ENCODE assay signal across 13 cellular contexts in genomic region chr2:98708396-98709186, GRCh38. TPM values are rescaled to one million over a fixed set of nuclear protein-coding genes. Genes with fewer than 3 reads are reported as not detected.
DNase-seq lines count a peak whose midpoint lies in the region; TF ChIP-seq lines count a peak whose summit lies in the region.
"Had no signal": no experiment of that assay in that cellular context is flagged by ENCODE, and none has a peak within 500 bp of the region (broad histone marks: within the 10 kb centered on the region; RNA-seq: fewer than 3 reads in every experiment).

No MANE protein-coding gene starts in this region.

- H3K36me3 Mint-ChIP-seq in CD4-positive, alpha-beta memory T cell = peaks cover 23 to 57% of the 10 kb centered on the region in 2 donors

- no peak overlapping the region for H3K27ac ChIP-seq in BLaER1 treated with 17β-estradiol and CSF1 and Interleukin-3, amounts not matched to agents 10 nM and 100 nM
- H3K27ac ChIP-seq in CD4-positive, alpha-beta memory T cell (ENCODE audit: low read depth, low read length) = no peak overlapping the region
- H3K27ac ChIP-seq in ascending aorta (peak overlapping the region; percentile 44 to 61), layer of hippocampus (ENCODE audit: low read depth, low read length) (peak overlapping the region; percentile 31)
- H3K27ac ChIP-seq: epithelial cell of prostate, thyroid gland had no signal

- H3K4me3 Mint-ChIP-seq in CD4-positive, alpha-beta memory T cell = peak overlapping the region in 6 of 8 donors; percentile 65 to 84 (median 73)
- H3K4me3 Mint-ChIP-seq: neural crest cell had no signal

- no peaks in the 10 kb centered on the region for H3K9me3 Mint-ChIP-seq in CD4-positive, alpha-beta memory T cell
- H3K9me3 Mint-ChIP-seq: neural crest cell had no signal

- H3K4me1 Mint-ChIP-seq in CD4-positive, alpha-beta memory T cell = peaks cover 66 to 89% (median 75%) of the 10 kb centered on the region in 4 donors
- H3K4me1 Mint-ChIP-seq: neural crest cell had no signal

- TF ChIP-seq CTCF in ascending aorta (IDR thresholded peaks at IDR 0.05) = no peak

- H3K27me3 Mint-ChIP-seq in CD4-positive, alpha-beta memory T cell = no peaks in the 10 kb centered on the region

- H3K27ac Mint-ChIP-seq in CD4-positive, alpha-beta memory T cell = peak overlapping the region; percentile 20 to 96 (median 63)

- POLR2A ChIA-PET in CD4-positive, alpha-beta memory T cell (lab: Charles Lee; ENCODE audit: partially characterized antibody) = interaction anchor here (1.3 to 7.3 kb wide), 4 partner anchors 11 to 45 kb away, joined by 3 to 84 read pairs (median 6); partner anchors contain the start of gene MGAT4A

- H3K36me3 ChIP-seq in BLaER1 treated with 17β-estradiol and CSF1 and Interleukin-3, amounts not matched to agents 10 nM and 100 nM = peaks cover 0 to 71% (median 0%) of the 10 kb centered on the region in 11 experiments; a peak in 8 of 22 replicates
- H3K36me3 ChIP-seq in CD4-positive, alpha-beta memory T cell (ENCODE audit: insufficient read depth, low read length) = no peaks in the 10 kb centered on the region
- H3K36me3 ChIP-seq in ascending aorta = no peaks in the 10 kb centered on the region
- H3K36me3 ChIP-seq: thyroid gland had no signal

- peak overlapping the region in 8 of 11 experiments; percentile 1 to 91 (median 36); a peak in 14 of 22 replicates for H3K4me2 ChIP-seq in BLaER1 treated with 17β-estradiol and CSF1 and Interleukin-3, amounts not matched to agents 10 nM and 100 nM

- intact Hi-C loops in CD4-positive, alpha-beta memory T cell (cut with micrococcal nuclease) = no loop called here
- intact Hi-C loops in ascending aorta (cut with DNase I) = no loop called here

- no peak overlapping the region for H3K4me3 ChIP-seq in BLaER1 treated with 17β-estradiol and CSF1 and Interleukin-3, amounts not matched to agents 10 nM and 100 nM
- no peak overlapping the region for H3K4me3 ChIP-seq in CD4-positive, alpha-beta memory T cell (ENCODE audit: low read length in 2 of 2)
- no peak overlapping the region for H3K4me3 ChIP-seq in ascending aorta
- H3K4me3 ChIP-seq: thyroid gland had no signal

- peaks cover 17 to 74% (median 32%) of the 10 kb centered on the region in 10 experiments for H3K4me1 ChIP-seq in BLaER1 treated with 17β-estradiol and CSF1 and Interleukin-3, amounts not matched to agents 10 nM and 100 nM
- H3K4me1 ChIP-seq in CD4-positive, alpha-beta memory T cell (ENCODE audit: insufficient read depth, low read length) = peaks cover 89% of the 10 kb centered on the region
- peaks cover 3 to 18% of the 10 kb centered on the region in 2 donors for H3K4me1 ChIP-seq in ascending aorta

- CTCF ChIA-PET in CD4-positive, alpha-beta memory T cell (lab: Charles Lee; ENCODE audit: partially characterized antibody) = interaction anchor here (2.2 to 2.5 kb wide), 2 partner anchors 59 to 114 kb away, joined by 5 to 8 read pairs; no protein-coding TSS in a partner anchor

- peaks cover 0 to 100% (median 12%) of the 10 kb centered on the region in 11 experiments; a peak in 9 of 22 replicates for H4K20me1 ChIP-seq in BLaER1 treated with 17β-estradiol and CSF1 and Interleukin-3, amounts not matched to agents 10 nM and 100 nM

- no peaks in the 10 kb centered on the region for H3K27me3 ChIP-seq in BLaER1 treated with 17β-estradiol and CSF1 and Interleukin-3, amounts not matched to agents 10 nM and 100 nM
- H3K27me3 ChIP-seq in CD4-positive, alpha-beta memory T cell (ENCODE audit: insufficient read depth, low read length) = no peaks in the 10 kb centered on the region
- no peaks in the 10 kb centered on the region for H3K27me3 ChIP-seq in ascending aorta
- no peaks in the 10 kb centered on the region for H3K27me3 ChIP-seq in layer of hippocampus (ENCODE audit: control insufficient read depth, insufficient read depth, low read length)
- H3K27me3 ChIP-seq: thyroid gland had no signal

- DNase-seq in CD4-positive, alpha-beta memory T cell = no peak
- DNase-seq in ascending aorta (ENCODE audit: low spot score in 2 of 2) = no peak
- no peak for DNase-seq in NCI-H2171 treated with DMSO at 0.1 percent for 48 hours (lab: John Stamatoyannopoulos, UW)
- no peak for DNase-seq in NCI-H748 (lab: John Stamatoyannopoulos, UW; ENCODE audit: unreplicated experiment)
- no peak for DNase-seq in RKO (ENCODE audit: low spot score)
- DNase-seq: mesendoderm; NCI-H510A treated with DMSO at 0.1 percent for 48 hours; stimulated activated CD4-positive, alpha-beta T cell treated with anti-CD3 and anti-CD28 coated beads, Interleukin-1b, Interleukin-23, amount 100 ng/mL, for 48 hours; thyroid gland had no signal

- no peaks in the 10 kb centered on the region for H3K9me3 ChIP-seq in BLaER1 treated with 17β-estradiol and CSF1 and Interleukin-3, amounts not matched to agents 10 nM and 100 nM (replicated peaks in 1 of 11)
- H3K9me3 ChIP-seq in CD4-positive, alpha-beta memory T cell (ENCODE audit: control insufficient read depth in 1 of 2, low read length in 2 of 2) = no peaks in the 10 kb centered on the region
- H3K9me3 ChIP-seq in ascending aorta = no peaks in the 10 kb centered on the region
- H3K9me3 ChIP-seq: thyroid gland had no signal

- no peak overlapping the region for H3K9ac ChIP-seq in BLaER1 treated with 17β-estradiol and CSF1 and Interleukin-3, amounts not matched to agents 10 nM and 100 nM

RNA-seq across cellular contexts. Expression of gene MGAT4A, which starts 22.3 kb away (rescaled TPM):
- total RNA-seq in CD4-positive, alpha-beta memory T cell = 100 to 1,000 TPM; 256 to 270 TPM
- polyA plus RNA-seq in CD4-positive, alpha-beta memory T cell = 100 to 1,000 TPM; 223 to 336 TPM
- total RNA-seq in ascending aorta = 8.0 TPM

Comparison
In these comparisons a context has a peak if more than half of its experiments do, and no peak if none do; other contexts are left out.
1. H3K27ac ChIP-seq: peak in ascending aorta (2 of 2) and layer of hippocampus (single experiment); none in BLaER1 treated with 17β-estradiol and CSF1 and Interleukin-3, amounts not matched to agents 10 nM and 100 nM (0 of 11) and CD4-positive, alpha-beta memory T cell (single experiment).
2. RNA of gene MGAT4A, which starts 22.3 kb away (total RNA-seq): 256 to 270 TPM in CD4-positive, alpha-beta memory T cell; 8.0 TPM in ascending aorta (single experiment); every median in the first group is over 10 times any median in the second.